8 cellular contexts compared by ENCODE assay signal in genomic region chr6:5030596-5031136, GRCh38. TPM values are rescaled to one million over a fixed set of nuclear protein-coding genes. Genes with fewer than 3 reads are reported as not detected.
DNase-seq lines count a peak whose midpoint lies in the region; ATAC-seq, FAIRE-seq and TF ChIP-seq lines count a peak whose summit lies in the region.

No MANE protein-coding gene starts in this region.

- no peaks in the 10 kb centered on the region for H3K79me2 ChIP-seq in parathyroid adenoma

- H3K9ac ChIP-seq in parathyroid adenoma = no peak overlapping the region

- peak; percentile 95 for ATAC-seq in GM21723 (IDR thresholded peaks at IDR 0.05; ENCODE audit: unreplicated experiment)
- peak; percentile 79 to 81 for ATAC-seq in upper lobe of left lung (ENCODE audit: low FRiP score in 2 of 2)

- H3K4me3 Mint-ChIP-seq in activated T-helper 1 cell treated with anti-CD3 and anti-CD28 coated beads, Interleukin-12 subunit alpha, Interleukin-12 subunit beta, Interleukin-2, Interleukin-4 antibody, amounts not matched to agents 30 ng/mL and 10 ng/mL and 1 ng/mL, durations not matched to agents 14 hours and 24 hours and 36 hours = no peak overlapping the region

- H3K36me3 Mint-ChIP-seq in activated T-helper 1 cell treated with anti-CD3 and anti-CD28 coated beads, Interleukin-12 subunit alpha, Interleukin-12 subunit beta, Interleukin-2, Interleukin-4 antibody, amounts not matched to agents 30 ng/mL and 10 ng/mL and 1 ng/mL, durations not matched to agents 14 hours and 24 hours and 36 hours (ENCODE audit: low read depth) = peaks cover 3% of the 10 kb centered on the region

- intact Hi-C loops in activated T-helper 1 cell treated with anti-CD3 and anti-CD28 coated beads, Interleukin-12 subunit alpha, Interleukin-12 subunit beta, Interleukin-2, Interleukin-4 antibody, amounts not matched to agents 30 ng/mL and 10 ng/mL and 1 ng/mL, durations not matched to agents 14 hours and 24 hours and 36 hours (cut with micrococcal nuclease) = loop anchor here (1.0 kb wide), 1 partner anchor 26 kb away; the partner anchor contains the start of gene RPP40

- peak; percentile 92 for DNase-seq in Daoy (ENCODE audit: low read depth)
- peak; percentile 77 for DNase-seq in LHCN-M2 (ENCODE audit: low read depth)
- peak; percentile 52 for DNase-seq in RCC 7860 (ENCODE audit: low spot score)
- peak; percentile 62 for DNase-seq in activated T-helper 1 cell treated with anti-CD3 and anti-CD28 coated beads, Interleukin-12 subunit alpha, Interleukin-12 subunit beta, Interleukin-2, Interleukin-4 antibody, amounts not matched to agents 30 ng/mL and 10 ng/mL and 1 ng/mL, durations not matched to agents 14 hours and 24 hours and 36 hours (ENCODE audit: low spot score)
- DNase-seq in foreskin fibroblast = peak; percentile 50 to 74
- DNase-seq in upper lobe of left lung = peak in 1 of 2 donors; percentile 83

- H3K36me3 ChIP-seq in parathyroid adenoma (ENCODE audit: control insufficient read depth, insufficient read depth, low read length) (no peaks in the 10 kb centered on the region), upper lobe of left lung (no peaks in the 10 kb centered on the region)

- H3K4me2 ChIP-seq in parathyroid adenoma (ENCODE audit: low read length) = no peak overlapping the region

- no peak for TF ChIP-seq EP300 in upper lobe of left lung (IDR thresholded peaks at IDR 0.05)

- H3K4me3 ChIP-seq in foreskin fibroblast (ENCODE audit: low read depth in 1 of 2, low read length in 2 of 2) (no peak overlapping the region), parathyroid adenoma (ENCODE audit: low read depth, low read length) (no peak overlapping the region), upper lobe of left lung (no peak overlapping the region)

- no peak overlapping the region for H3K27ac ChIP-seq in parathyroid adenoma
- H3K27ac ChIP-seq in upper lobe of left lung = no peak overlapping the region

- H3K4me1 ChIP-seq in parathyroid adenoma = peaks cover 5% of the 10 kb centered on the region
- H3K4me1 ChIP-seq in upper lobe of left lung = peaks cover 3 to 15% (median 7%) of the 10 kb centered on the region in 4 donors

- H3K27me3 Mint-ChIP-seq in activated T-helper 1 cell treated with anti-CD3 and anti-CD28 coated beads, Interleukin-12 subunit alpha, Interleukin-12 subunit beta, Interleukin-2, Interleukin-4 antibody, amounts not matched to agents 30 ng/mL and 10 ng/mL and 1 ng/mL, durations not matched to agents 14 hours and 24 hours and 36 hours (ENCODE audit: insufficient read depth) = peaks cover 3% of the 10 kb centered on the region

- H3K9me3 Mint-ChIP-seq in activated T-helper 1 cell treated with anti-CD3 and anti-CD28 coated beads, Interleukin-12 subunit alpha, Interleukin-12 subunit beta, Interleukin-2, Interleukin-4 antibody, amounts not matched to agents 30 ng/mL and 10 ng/mL and 1 ng/mL, durations not matched to agents 14 hours and 24 hours and 36 hours = no peaks in the 10 kb centered on the region

- no peaks in the 10 kb centered on the region for H3K9me3 ChIP-seq in parathyroid adenoma (ENCODE audit: control insufficient read depth, low read length)
- no peaks in the 10 kb centered on the region for H3K9me3 ChIP-seq in upper lobe of left lung

- WGBS in upper lobe of left lung, 2 donors = 27 to 30% methylated on average over 11 to 13 of the region's 13 CpGs

- H3K27me3 ChIP-seq in parathyroid adenoma (ENCODE audit: control insufficient read depth, insufficient read depth, low read length) (no peaks in the 10 kb centered on the region), upper lobe of left lung (no peaks in the 10 kb centered on the region)

- H3K27ac Mint-ChIP-seq in activated T-helper 1 cell treated with anti-CD3 and anti-CD28 coated beads, Interleukin-12 subunit alpha, Interleukin-12 subunit beta, Interleukin-2, Interleukin-4 antibody, amounts not matched to agents 30 ng/mL and 10 ng/mL and 1 ng/mL, durations not matched to agents 14 hours and 24 hours and 36 hours = no peak overlapping the region

- no peak for FAIRE-seq in RCC 7860 (lab: Jason Lieb, UNC)

- H2AFZ ChIP-seq in parathyroid adenoma = peak overlapping the region; percentile 48

- TF ChIP-seq POLR2A in upper lobe of left lung (IDR thresholded peaks at IDR 0.05) = no peak

- H3K4me1 Mint-ChIP-seq in activated T-helper 1 cell treated with anti-CD3 and anti-CD28 coated beads, Interleukin-12 subunit alpha, Interleukin-12 subunit beta, Interleukin-2, Interleukin-4 antibody, amounts not matched to agents 30 ng/mL and 10 ng/mL and 1 ng/mL, durations not matched to agents 14 hours and 24 hours and 36 hours (ENCODE audit: low read depth) = peaks cover 6% of the 10 kb centered on the region

- peak; percentile 57 for TF ChIP-seq CTCF in foreskin fibroblast (IDR thresholded peaks at IDR 0.05; ENCODE audit: low read depth, low read length)
- TF ChIP-seq CTCF in parathyroid adenoma (IDR thresholded peaks at IDR 0.05) = peak; percentile 71
- TF ChIP-seq CTCF in upper lobe of left lung (IDR thresholded peaks at IDR 0.05) = peak; percentile 51 to 67 (median 58)

RNA-seq across cellular contexts. Expression of gene RPP40, which starts 26.8 kb away (rescaled TPM):
- total RNA-seq in Daoy (2014; rRNA removed; shearing (Covaris generic)) = 81.5 and 89.5 TPM in 2 replicates
- total RNA-seq in LHCN-M2 (2014; rRNA removed) (38.6 and 53.4 TPM in 2 replicates), upper lobe of left lung (1 to 10 TPM in 5 of 6 donors, not detected in 1; 2.4 to 7.9 (median 4.3) TPM)
- 12.6 TPM for polyA plus RNA-seq in LHCN-M2 (2012)
- 15.1 and 16.4 TPM in 2 replicates for total RNA-seq in activated T-helper 1 cell treated with anti-CD3 and anti-CD28 coated beads, Interleukin-12 subunit alpha, Interleukin-12 subunit beta, Interleukin-2, Interleukin-4 antibody, amounts not matched to agents 30 ng/mL and 10 ng/mL and 1 ng/mL, durations not matched to agents 14 hours and 24 hours and 36 hours

RNA-seq across cellular contexts. Expression of gene PPP1R3G, which starts 54.5 kb away (rescaled TPM):
- total RNA-seq in Daoy (2014; rRNA removed; shearing (Covaris generic)) = 0.18 and 0.23 TPM in 2 replicates
- total RNA-seq in LHCN-M2 (2014; rRNA removed) (0.29 and 0.38 TPM in 2 replicates), upper lobe of left lung (under 1 TPM in 5 of 6 donors, not detected in 1; 0.10 to 0.64 (median 0.37) TPM)
- polyA plus RNA-seq in LHCN-M2 (2012) = 0.18 TPM
- not detected in 2 replicates for total RNA-seq in activated T-helper 1 cell treated with anti-CD3 and anti-CD28 coated beads, Interleukin-12 subunit alpha, Interleukin-12 subunit beta, Interleukin-2, Interleukin-4 antibody, amounts not matched to agents 30 ng/mL and 10 ng/mL and 1 ng/mL, durations not matched to agents 14 hours and 24 hours and 36 hours
